1 cellular context compared by ENCODE assay signal in genomic region chr12:32021346-32021773, GRCh38.
A peak's percentile ranks its signal among the peaks of the same experiment; 100 is the strongest.
TF ChIP-seq lines count a peak whose summit lies in the region.

No MANE protein-coding gene starts in this region.

TF ChIP-seq in K562, 482 proteins besides CTCF, POLR2A, EP300 and RAD21 (continued from another document and continues in another):
- TF ChIP-seq CUX1 (CRISPR knock-in tag; IDR thresholded peaks at IDR 0.05) = peak; percentile 98
- peak; percentile 98 for TF ChIP-seq HDAC8 (tag; IDR thresholded peaks at IDR 0.05)
- no peak for TF ChIP-seq MEF2A (IDR thresholded peaks at IDR 0.05; ENCODE audit: control insufficient read depth, low read depth, low read length)
- TF ChIP-seq SMAD4 (CRISPR knock-in tag; conservative IDR thresholded peaks at IDR 0.05) = peak; percentile 99
- TF ChIP-seq RREB1 (CRISPR knock-in tag; IDR thresholded peaks at IDR 0.05) = peak; percentile 96
- peak; percentile 85; the same call in 1 of the 2 replicates for TF ChIP-seq RNF219 (CRISPR knock-in tag; IDR thresholded peaks at IDR 0.05)
- TF ChIP-seq XRCC3 (IDR thresholded peaks at IDR 0.05) = no peak
- no peak for TF ChIP-seq CBFA2T3 (IDR thresholded peaks at IDR 0.05)
- TF ChIP-seq CHD4 (IDR thresholded peaks at IDR 0.05; ENCODE audit: insufficient read depth, insufficient replicate concordance, low read depth, low read length, poor library complexity, severe bottlenecking) = no peak
- TF ChIP-seq SRF (CRISPR knock-in tag; IDR thresholded peaks at IDR 0.05) = peak in 1 of 2 experiments; percentile 79; a peak in 2 of 4 replicates
- TF ChIP-seq DPF2 (IDR thresholded peaks at IDR 0.05) = no peak
- TF ChIP-seq TRIM24 (IDR thresholded peaks at IDR 0.05) = no peak
- TF ChIP-seq ZNF512 (tag; IDR thresholded peaks at IDR 0.05) = no peak
- TF ChIP-seq KLF1 (tag; IDR thresholded peaks at IDR 0.05) = 0 out of 2 replicates have a peak, but pooled peaks have one; percentile 56
- no peak for TF ChIP-seq PCBP2 (IDR thresholded peaks at IDR 0.05; ENCODE audit: low read depth, low read length, poor library complexity, severe bottlenecking)
- peak in 1 of 3 experiments; percentile 88; a peak in 2 of 6 replicates for TF ChIP-seq ZBTB11 (CRISPR knock-in tag; IDR thresholded peaks at IDR 0.05)
- TF ChIP-seq ZNF449 (CRISPR knock-in tag; IDR thresholded peaks at IDR 0.05) = peak; percentile 95
- TF ChIP-seq ARID2 (IDR thresholded peaks at IDR 0.05) = no peak
- TF ChIP-seq SETDB1 (IDR thresholded peaks at IDR 0.05; ENCODE audit: low read length) = no peak
- TF ChIP-seq ZNF609 (CRISPR knock-in tag; IDR thresholded peaks at IDR 0.05; ENCODE audit: borderline replicate concordance) = no peak
- TF ChIP-seq HCFC1 (IDR thresholded peaks at IDR 0.05; ENCODE audit: low read depth, low read length) = no peak
- TF ChIP-seq ZBTB1 (CRISPR knock-in tag; IDR thresholded peaks at IDR 0.05; ENCODE audit: borderline replicate concordance, low read depth) = no peak
- peak; percentile 96 for TF ChIP-seq E2F3 (CRISPR knock-in tag; IDR thresholded peaks at IDR 0.05)
- no peak for TF ChIP-seq MAFF (IDR thresholded peaks at IDR 0.05; ENCODE audit: low read length)
- peak; percentile 96 for TF ChIP-seq HINFP (tag; conservative IDR thresholded peaks at IDR 0.05; ENCODE audit: low read depth)
- TF ChIP-seq MIER1 (IDR thresholded peaks at IDR 0.05; ENCODE audit: low read depth) = peak; percentile 43; the same call in 1 of the 2 replicates
